8 cellular contexts compared by ENCODE assay signal in genomic region chr11:93783767-93784151, GRCh38. TPM values are rescaled to one million over a fixed set of nuclear protein-coding genes. Genes with fewer than 3 reads are reported as not detected.
DNase-seq lines count a peak whose midpoint lies in the region; ATAC-seq and TF ChIP-seq lines count a peak whose summit lies in the region.

No MANE protein-coding gene starts in this region.

- intact Hi-C loops in PC-9 (cut with micrococcal nuclease; ENCODE audit: unreplicated experiment): loop anchor here (1.0 kb wide), 1 partner anchor 43 kb away; no protein-coding TSS in a partner anchor

- H3K36me3 ChIP-seq in PC-9 (ENCODE audit: low read depth): peaks cover 20% of the 10 kb centered on the region
- peaks cover 9% of the 10 kb centered on the region for H3K36me3 ChIP-seq in neutrophil

- H2AFZ ChIP-seq in PC-9: peak overlapping the region; percentile 89

- no peaks in the 10 kb centered on the region for H3K27me3 ChIP-seq in PC-9 (ENCODE audit: insufficient read depth, low read depth)
- no peaks in the 10 kb centered on the region for H3K27me3 ChIP-seq in neutrophil

- peak overlapping the region; percentile 91 for H3K4me3 ChIP-seq in PC-9
- peak overlapping the region; percentile 90 to 95 for H3K4me3 ChIP-seq in neutrophil (ENCODE audit: low read depth in 1 of 2, low read length in 1 of 2)

- CTCF ChIA-PET in PC-9 (lab: Charles Lee): interaction anchor here (0.6 to 1.3 kb wide), 4 partner anchors 27 to 67 kb away, joined by 3 to 9 read pairs (median 3); partner anchors contain the start of genes C11orf54 and TAF1D

- BruUV-seq in PC-9 (replicated peaks; lab: Mats Ljungman, UMichigan): TSS peak; percentile 74

- H3K4me2 ChIP-seq in PC-9: peak overlapping the region; percentile 88

- H3K9me3 ChIP-seq in PC-9 (ENCODE audit: insufficient read depth, low read depth): no peaks in the 10 kb centered on the region
- no peaks in the 10 kb centered on the region for H3K9me3 ChIP-seq in neutrophil

- H3K4me1 ChIP-seq in PC-9 (replicated peaks; ENCODE audit: insufficient read depth) (peaks cover 30% of the 10 kb centered on the region), neutrophil (ENCODE audit: control insufficient read depth in 1 of 2, insufficient read depth in 1 of 2, low read depth in 1 of 2, low read length in 1 of 2) (peaks cover 24 to 27% of the 10 kb centered on the region in 2 experiments)

- H3K27ac ChIP-seq in PC-9 (no peak overlapping the region), epithelial cell of prostate (peak overlapping the region; percentile 89), neutrophil (peak overlapping the region; percentile 92)

- TF ChIP-seq CTCF in PC-9 (conservative IDR thresholded peaks at IDR 0.05): peak; percentile 42; the same call in 1 of the 2 replicates
- no peak for TF ChIP-seq CTCF in neutrophil (IDR thresholded peaks at IDR 0.05)

- H3F3A ChIP-seq in PC-9 (ENCODE audit: insufficient read depth, low read depth): no peaks in the 10 kb centered on the region

- POLR2A ChIA-PET in PC-9 (lab: Charles Lee; ENCODE audit: unreplicated experiment): interaction anchor here (0.5 to 1.0 kb wide), 5 partner anchors 42 to 1306 kb away, joined by 3 to 13 read pairs (median 12); partner anchors contain the start of genes C11orf54, ENDOD1 and TAF1D

- H3K9me2 ChIP-seq in PC-9 (ENCODE audit: insufficient read depth): no peaks in the 10 kb centered on the region

- DNase-seq in PC-9 (no peak), epithelial cell of prostate (ENCODE audit: low read depth, low spot score) (no peak), putamen (ENCODE audit: low spot score) (no peak), RPMI8226 (no peak), glomerular visceral epithelial cell (ENCODE audit: extremely low spot score) (no peak)

- ATAC-seq in GM18517 (IDR thresholded peaks at IDR 0.05; ENCODE audit: unreplicated experiment) (peak; percentile 54), HG02571 (IDR thresholded peaks at IDR 0.05; ENCODE audit: unreplicated experiment) (peak; percentile 43)

- peaks cover 52% of the 10 kb centered on the region for H3K79me2 ChIP-seq in PC-9 (ENCODE audit: low read depth)

- peaks cover 40% of the 10 kb centered on the region for H4K20me1 ChIP-seq in PC-9 (ENCODE audit: insufficient read depth)

RNA-seq across cellular contexts. Expression of gene MED17, which starts 0.3 kb away (rescaled TPM):
- 26.9 and 37.4 TPM in 2 replicates for total RNA-seq in PC-9 (2021)

RNA-seq across cellular contexts. Expression of gene C11orf54, which starts 42.3 kb away (rescaled TPM):
- 35.6 and 37.2 TPM in 2 replicates for total RNA-seq in PC-9 (2021)

RNA-seq across cellular contexts. Expression of gene TAF1D, which starts 42.5 kb away (rescaled TPM):
- total RNA-seq in PC-9 (2021): 158 and 167 TPM in 2 replicates
